In the genomic region with DNA sequence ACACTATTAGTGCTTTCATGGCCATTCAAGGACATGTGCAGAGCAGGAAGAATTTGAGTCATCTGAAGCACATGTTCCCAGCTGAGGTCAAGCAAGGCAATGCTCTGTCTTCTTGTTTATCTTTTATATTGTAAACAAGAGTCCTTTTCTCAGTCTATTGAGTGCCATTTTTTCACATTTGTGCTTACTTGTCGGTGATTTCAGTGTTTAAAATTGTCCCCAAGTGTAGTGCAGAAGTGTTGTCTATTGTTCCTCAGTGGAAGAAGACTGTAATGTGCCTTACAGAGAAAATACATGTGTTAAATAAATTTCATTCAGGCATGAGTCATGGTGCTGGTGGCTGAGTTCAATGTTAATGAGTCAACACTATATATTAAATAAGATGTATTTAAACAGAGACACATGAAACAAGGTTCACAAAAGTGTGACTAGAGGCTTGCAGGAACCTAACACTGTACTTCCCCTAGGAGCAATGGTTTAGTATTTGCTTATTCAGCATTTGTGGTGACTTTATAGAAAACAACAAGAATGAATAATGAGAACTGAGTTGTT, we compare ENCODE assay signal across 1 cellular context.
TF ChIP-seq lines count a peak whose summit lies in the region.

No MANE protein-coding gene starts in this region.

TF ChIP-seq in IMR-90, 13 proteins besides CTCF, POLR2A, EP300 and RAD21 (continued from another document):
- TF ChIP-seq, protein P1, sequence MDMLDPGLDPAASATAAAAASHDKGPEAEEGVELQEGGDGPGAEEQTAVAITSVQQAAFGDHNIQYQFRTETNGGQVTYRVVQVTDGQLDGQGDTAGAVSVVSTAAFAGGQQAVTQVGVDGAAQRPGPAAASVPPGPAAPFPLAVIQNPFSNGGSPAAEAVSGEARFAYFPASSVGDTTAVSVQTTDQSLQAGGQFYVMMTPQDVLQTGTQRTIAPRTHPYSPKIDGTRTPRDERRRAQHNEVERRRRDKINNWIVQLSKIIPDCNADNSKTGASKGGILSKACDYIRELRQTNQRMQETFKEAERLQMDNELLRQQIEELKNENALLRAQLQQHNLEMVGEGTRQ (IDR thresholded peaks at IDR 0.05; ENCODE audit: low read depth, low read length) = no peak
- TF ChIP-seq MAFK (IDR thresholded peaks at IDR 0.05; ENCODE audit: low read depth, low read length) (peak; percentile 99), BHLHE40 (IDR thresholded peaks at IDR 0.05; ENCODE audit: low read depth, low read length) (no peak; the same call in 1 of the 2 replicates), MAZ (IDR thresholded peaks at IDR 0.05; ENCODE audit: borderline replicate concordance, low read depth, low read length) (no peak)
